Comparison of ENCODE assay signal across 8 cellular contexts in the genomic region with DNA sequence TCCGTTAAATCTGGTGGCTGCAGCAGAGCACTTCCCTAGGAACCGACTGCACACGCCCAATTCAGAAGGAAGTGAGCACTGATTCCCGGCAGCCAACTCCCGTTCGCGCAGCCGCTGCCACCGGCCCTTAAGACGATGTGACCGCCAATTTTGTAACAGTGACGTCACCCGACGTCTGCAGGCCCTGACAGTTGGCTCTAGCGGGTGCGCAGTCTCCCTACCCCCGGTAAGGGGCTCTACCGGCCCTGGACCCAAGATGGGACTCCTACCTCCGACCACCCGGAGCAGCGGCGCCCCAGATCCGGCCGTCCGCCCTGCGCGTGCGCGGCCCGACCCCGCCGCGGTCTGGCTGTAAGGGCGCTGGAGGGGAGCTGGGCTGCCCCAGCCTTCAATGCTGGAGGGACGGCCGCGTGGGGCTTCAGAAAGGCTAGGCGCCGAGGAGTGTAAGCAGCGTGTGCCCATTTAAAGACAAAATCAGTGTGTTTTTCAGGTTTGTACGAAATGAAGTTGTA. TPM values are rescaled to one million over a fixed set of nuclear protein-coding genes. Genes with fewer than 3 reads are reported as not detected.
DNase-seq lines count a peak whose midpoint lies in the region; ATAC-seq lines count a peak whose summit lies in the region.

No MANE protein-coding gene starts in this region.

- H3K9me3 Mint-ChIP-seq in dendritic cell treated with granulocyte-macrophage colony-stimulating factor and Interleukin-4, amounts not matched to agents 40 ng/mL and 50 ng/mL, for 4 days: no peaks in the 10 kb centered on the region

- ATAC-seq in GM18868 (IDR thresholded peaks at IDR 0.05; ENCODE audit: unreplicated experiment): peak; percentile 91
- peak; percentile 81 for ATAC-seq in HG03108 (IDR thresholded peaks at IDR 0.05; ENCODE audit: unreplicated experiment)
- ATAC-seq in left lobe of liver: peak; percentile 70

- in situ Hi-C loops in ACHN (cut with HindIII; ENCODE audit: low pct_ligation_motif_present, low pct_unique_long_range_greater_than_20kb, low sequenced_read_pairs): no loop called here

- H3K36me3 Mint-ChIP-seq in dendritic cell treated with granulocyte-macrophage colony-stimulating factor and Interleukin-4, amounts not matched to agents 40 ng/mL and 50 ng/mL, for 4 days (ENCODE audit: low read depth): peaks cover 55% of the 10 kb centered on the region

- DNase-seq in ACHN (peak; percentile 84), NCI-H345 treated with DMSO at 0.1 percent for 48 hours (lab: John Stamatoyannopoulos, UW; ENCODE audit: unreplicated experiment) (peak; percentile 69), left lobe of liver (ENCODE audit: low spot score) (peak; percentile 80)
- DNase-seq in activated CD4-positive, alpha-beta T cell treated with anti-CD3 and anti-CD28 coated beads, Interleukin-2, amount 50 U/mL, for 4 hours: peak; percentile 30 to 32
- peak; percentile 65 for DNase-seq in stimulated activated CD4-positive, alpha-beta T cell treated with anti-CD3 and anti-CD28 coated beads, Interleukin-1b, Interleukin-23, amount 100 ng/mL, for 48 hours

- intact Hi-C loops in dendritic cell treated with granulocyte-macrophage colony-stimulating factor and Interleukin-4, amounts not matched to agents 40 ng/mL and 50 ng/mL, for 4 days (cut with micrococcal nuclease): loop anchor here (5.0 kb wide), 1 partner anchor 33 kb away; a partner anchor contains a TSS

- peak overlapping the region; percentile 77 for H3K4me3 Mint-ChIP-seq in dendritic cell treated with granulocyte-macrophage colony-stimulating factor and Interleukin-4, amounts not matched to agents 40 ng/mL and 50 ng/mL, for 4 days

- H3K4me1 Mint-ChIP-seq in dendritic cell treated with granulocyte-macrophage colony-stimulating factor and Interleukin-4, amounts not matched to agents 40 ng/mL and 50 ng/mL, for 4 days (ENCODE audit: low read depth): peaks cover 34% of the 10 kb centered on the region

- no peaks in the 10 kb centered on the region for H3K27me3 Mint-ChIP-seq in dendritic cell treated with granulocyte-macrophage colony-stimulating factor and Interleukin-4, amounts not matched to agents 40 ng/mL and 50 ng/mL, for 4 days

- H3K27ac Mint-ChIP-seq in dendritic cell treated with granulocyte-macrophage colony-stimulating factor and Interleukin-4, amounts not matched to agents 40 ng/mL and 50 ng/mL, for 4 days: peak overlapping the region; percentile 90

RNA-seq across cellular contexts. Expression of a gene that starts 19.1 kb away (rescaled TPM):
- 56.8 TPM for total RNA-seq in left lobe of liver

RNA-seq across cellular contexts. Expression of a gene that starts 32.3 kb away (rescaled TPM):
- 7.0 TPM for total RNA-seq in left lobe of liver

RNA-seq across cellular contexts. Expression of a gene that starts 42.8 kb away (rescaled TPM):
- total RNA-seq in left lobe of liver: 13.1 TPM

Comparison
In these comparisons a context has a peak if more than half of its experiments do, and no peak if none do; other contexts are left out.
1. Peak in every context shown above with its lines: DNase-seq and ATAC-seq.
2. DNase-seq: peak in every context shown above with its lines; median percentile 84 in ACHN; 80 in left lobe of liver; 69 in NCI-H345 treated with DMSO at 0.1 percent for 48 hours; 65 in stimulated activated CD4-positive, alpha-beta T cell treated with anti-CD3 and anti-CD28 coated beads, Interleukin-1b, Interleukin-23, amount 100 ng/mL, for 48 hours; 31 in activated CD4-positive, alpha-beta T cell treated with anti-CD3 and anti-CD28 coated beads, Interleukin-2, amount 50 U/mL, for 4 hours.